1 cellular context compared by ENCODE assay signal in genomic region chr7:39721345-39721744, GRCh38.
TF ChIP-seq lines count a peak whose summit lies in the region.

No MANE protein-coding gene starts in this region.

TF ChIP-seq in WTC11, 78 proteins besides CTCF, POLR2A, EP300 and RAD21 (continued from another document):
- no peak for TF ChIP-seq ESRRA (CRISPR knock-in tag; IDR thresholded peaks at IDR 0.05; ENCODE audit: borderline replicate concordance)
- TF ChIP-seq ATF6 (CRISPR knock-in tag; IDR thresholded peaks at IDR 0.05), result no peak
- no peak for TF ChIP-seq JAZF1 (CRISPR knock-in tag; IDR thresholded peaks at IDR 0.05)
- no peak for TF ChIP-seq E2F1 (CRISPR knock-in tag; IDR thresholded peaks at IDR 0.05)
- TF ChIP-seq HMGXB4 (CRISPR knock-in tag; IDR thresholded peaks at IDR 0.05), result no peak
- no peak for TF ChIP-seq NR1H2 (CRISPR knock-in tag; IDR thresholded peaks at IDR 0.05)
- no peak for TF ChIP-seq NR2C2 (CRISPR knock-in tag; IDR thresholded peaks at IDR 0.05)
- TF ChIP-seq IRF2 (CRISPR knock-in tag; IDR thresholded peaks at IDR 0.05; ENCODE audit: borderline replicate concordance, low read depth), result no peak
